12 cellular contexts compared by ENCODE assay signal in the genomic region with DNA sequence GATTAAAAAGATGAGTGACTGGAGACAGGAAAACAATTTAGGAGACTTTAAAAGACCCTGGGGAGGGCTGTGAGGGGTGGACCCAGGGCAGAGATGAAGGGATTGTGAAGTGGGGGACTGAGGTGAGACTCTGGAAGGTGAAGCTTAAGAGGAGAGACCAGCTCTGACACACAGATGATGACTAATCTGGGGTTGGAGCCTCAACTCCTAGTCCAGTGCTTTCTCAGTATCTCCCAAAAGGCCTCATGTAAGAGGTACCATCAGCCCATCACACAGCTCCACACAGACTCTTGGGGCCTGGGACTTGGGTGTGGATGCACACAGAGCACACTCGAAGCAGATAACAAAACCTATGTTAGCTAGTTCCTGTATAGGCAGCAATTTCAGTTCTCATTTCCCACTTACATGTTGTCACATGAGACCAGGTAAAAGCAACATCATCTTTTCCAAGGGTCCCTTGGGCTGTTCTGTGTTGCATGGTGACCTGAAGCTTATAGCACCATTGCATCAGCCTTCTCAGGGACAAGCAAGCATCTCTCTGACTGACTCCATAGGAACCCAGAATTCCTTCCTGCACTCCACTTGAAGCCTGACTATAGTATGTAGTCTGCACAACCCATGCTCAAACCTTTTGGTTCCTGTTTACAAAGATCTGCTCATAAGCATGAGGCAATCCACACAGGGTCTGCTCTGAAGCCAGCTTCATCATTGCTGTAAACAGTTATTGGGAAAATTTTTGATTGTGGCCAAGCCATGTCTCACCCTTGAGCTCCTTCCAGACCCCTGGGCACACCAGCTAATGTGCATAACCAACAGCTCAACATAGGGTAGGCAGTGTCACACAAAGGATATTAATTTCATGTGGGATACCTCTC.
A peak's percentile ranks its signal among the peaks of the same experiment; 100 is the strongest.
DNase-seq lines count a peak whose midpoint lies in the region; ATAC-seq and TF ChIP-seq lines count a peak whose summit lies in the region.
"Had no signal": no experiment of that assay in that cellular context is flagged by ENCODE, and none has a peak within 500 bp of the region (broad histone marks: within the 10 kb centered on the region; RNA-seq: fewer than 3 reads in every experiment).

No MANE protein-coding gene starts in this region.

- H4K20me1 ChIP-seq in SU-DHL-6 (ENCODE audit: low read depth, low read length): no peaks in the 10 kb centered on the region

- no peaks in the 10 kb centered on the region for H3K4me1 ChIP-seq in Caco-2
- H3K4me1 ChIP-seq: psoas muscle had no signal

- no peaks in the 10 kb centered on the region for H3K9me2 ChIP-seq in SU-DHL-6 (replicated peaks; ENCODE audit: insufficient read depth, low read length)

- H3F3A ChIP-seq in SU-DHL-6 (ENCODE audit: insufficient read depth): no peaks in the 10 kb centered on the region

- H3K4me2 ChIP-seq in SU-DHL-6 (ENCODE audit: low read depth, low read length, poor library complexity, severe bottlenecking): no peak overlapping the region

- intact Hi-C loops in activated CD8-positive, alpha-beta T cell treated with anti-CD3 and anti-CD28 coated beads for 36 hours (cut with micrococcal nuclease): no loop called here
- intact Hi-C loops in Caco-2 (cut with micrococcal nuclease; ENCODE audit: unreplicated experiment): no loop called here

- no peaks in the 10 kb centered on the region for H3K27me3 Mint-ChIP-seq in activated CD8-positive, alpha-beta T cell treated with anti-CD3 and anti-CD28 coated beads for 36 hours
- H3K27me3 Mint-ChIP-seq in Caco-2 (ENCODE audit: insufficient read depth, unreplicated experiment): no peaks in the 10 kb centered on the region

- H3K4me3 Mint-ChIP-seq in activated CD8-positive, alpha-beta T cell treated with anti-CD3 and anti-CD28 coated beads for 36 hours: no peak overlapping the region
- no peak overlapping the region for H3K4me3 Mint-ChIP-seq in Caco-2 (ENCODE audit: unreplicated experiment)

- H3K36me3 ChIP-seq in SU-DHL-6 (ENCODE audit: low read length) (no peaks in the 10 kb centered on the region), Caco-2 (ENCODE audit: control insufficient read depth, insufficient read depth, low read length) (no peaks in the 10 kb centered on the region)

- no peaks in the 10 kb centered on the region for H3K9me3 Mint-ChIP-seq in activated CD8-positive, alpha-beta T cell treated with anti-CD3 and anti-CD28 coated beads for 36 hours
- no peaks in the 10 kb centered on the region for H3K9me3 Mint-ChIP-seq in Caco-2 (ENCODE audit: unreplicated experiment)

- peak overlapping the region; percentile 32 for H2AFZ ChIP-seq in SU-DHL-6 (ENCODE audit: low read depth, low read length, severe bottlenecking)

- no peaks in the 10 kb centered on the region for H3K4me1 Mint-ChIP-seq in activated CD8-positive, alpha-beta T cell treated with anti-CD3 and anti-CD28 coated beads for 36 hours (ENCODE audit: low read depth)
- H3K4me1 Mint-ChIP-seq in Caco-2 (ENCODE audit: low read depth, unreplicated experiment): no peaks in the 10 kb centered on the region

- DNase-seq in ELR (ENCODE audit: low read depth): peak; percentile 2
- no peak for DNase-seq in activated gamma-delta T cell treated with Interleukin-2 at 50 U/mL for 16 hours
- no peak for DNase-seq in UCSD-AML1 (lab: John Stamatoyannopoulos, UW; ENCODE audit: unreplicated experiment)
- DNase-seq in activated CD8-positive, alpha-beta T cell treated with anti-CD3 and anti-CD28 coated beads for 36 hours: no peak
- DNase-seq in Caco-2: no peak
- DNase-seq: activated gamma-delta T cell, kidney glomerular epithelial cell, psoas muscle, SW 1271 had no signal

- BruUV-seq in Caco-2 (replicated peaks; lab: Mats Ljungman, UMichigan): no TSS peak

- H3K27ac ChIP-seq in SU-DHL-6 (ENCODE audit: low read depth, low read length): no peak overlapping the region
- H3K27ac ChIP-seq: psoas muscle had no signal

- CTCF ChIA-PET in activated CD8-positive, alpha-beta T cell treated with anti-CD3 and anti-CD28 coated beads for 36 hours (lab: Charles Lee): interaction anchor here (0.6 to 1.5 kb wide), 3 partner anchors 8 to 62 kb away, joined by 3 to 4 read pairs (median 3); no protein-coding TSS in a partner anchor
- CTCF ChIA-PET in Caco-2 (lab: Charles Lee): no interaction called here

- H3K9me3 ChIP-seq in SU-DHL-6 (ENCODE audit: insufficient read depth, low read length) (no peaks in the 10 kb centered on the region), Caco-2 (no peaks in the 10 kb centered on the region)
- H3K9me3 ChIP-seq: psoas muscle had no signal

- H3K27me3 ChIP-seq in SU-DHL-6 (ENCODE audit: low read length) (no peaks in the 10 kb centered on the region), Caco-2 (replicated peaks; ENCODE audit: control insufficient read depth, insufficient read depth, low read length) (no peaks in the 10 kb centered on the region)

- no peaks in the 10 kb centered on the region for H3K79me2 ChIP-seq in SU-DHL-6 (ENCODE audit: insufficient read depth, low read length)

- H3K9ac ChIP-seq in SU-DHL-6 (ENCODE audit: low read length): no peak overlapping the region

- ATAC-seq in GM19328 (IDR thresholded peaks at IDR 0.05; ENCODE audit: unreplicated experiment) (peak; percentile 78), HG02884 (IDR thresholded peaks at IDR 0.05; ENCODE audit: unreplicated experiment) (peak; percentile 93)
- no peak for ATAC-seq in activated CD8-positive, alpha-beta T cell treated with anti-CD3 and anti-CD28 coated beads for 36 hours

- no peak for TF ChIP-seq CTCF in SU-DHL-6 (IDR thresholded peaks at IDR 0.05; ENCODE audit: insufficient read depth, low read length, poor library complexity, severe bottlenecking)
- no peak for TF ChIP-seq CTCF in activated CD8-positive, alpha-beta T cell treated with anti-CD3 and anti-CD28 coated beads for 36 hours (IDR thresholded peaks at IDR 0.05)
- TF ChIP-seq CTCF in Caco-2 (IDR thresholded peaks at IDR 0.05; ENCODE audit: insufficient read depth in 1 of 2, low read depth in 1 of 2, low read length in 1 of 2, severe bottlenecking in 1 of 2, unreplicated experiment in 1 of 2): no peak

- no peak overlapping the region for H3K27ac Mint-ChIP-seq in activated CD8-positive, alpha-beta T cell treated with anti-CD3 and anti-CD28 coated beads for 36 hours
- H3K27ac Mint-ChIP-seq in Caco-2 (ENCODE audit: unreplicated experiment): no peak overlapping the region

- H3K4me3 ChIP-seq in SU-DHL-6 (ENCODE audit: insufficient read depth, low read length, poor library complexity, severe bottlenecking) (no peak overlapping the region), Caco-2 (ENCODE audit: low read depth, low read length) (no peak overlapping the region)
- H3K4me3 ChIP-seq: psoas muscle had no signal

- POLR2A ChIA-PET in activated CD8-positive, alpha-beta T cell treated with anti-CD3 and anti-CD28 coated beads for 36 hours (lab: Charles Lee): no interaction called here
- POLR2A ChIA-PET in Caco-2 (lab: Charles Lee): no interaction called here

- H3K36me3 Mint-ChIP-seq in activated CD8-positive, alpha-beta T cell treated with anti-CD3 and anti-CD28 coated beads for 36 hours (ENCODE audit: low read depth): no peaks in the 10 kb centered on the region
- H3K36me3 Mint-ChIP-seq in Caco-2 (ENCODE audit: insufficient read depth, unreplicated experiment): no peaks in the 10 kb centered on the region
